In the genomic region with DNA sequence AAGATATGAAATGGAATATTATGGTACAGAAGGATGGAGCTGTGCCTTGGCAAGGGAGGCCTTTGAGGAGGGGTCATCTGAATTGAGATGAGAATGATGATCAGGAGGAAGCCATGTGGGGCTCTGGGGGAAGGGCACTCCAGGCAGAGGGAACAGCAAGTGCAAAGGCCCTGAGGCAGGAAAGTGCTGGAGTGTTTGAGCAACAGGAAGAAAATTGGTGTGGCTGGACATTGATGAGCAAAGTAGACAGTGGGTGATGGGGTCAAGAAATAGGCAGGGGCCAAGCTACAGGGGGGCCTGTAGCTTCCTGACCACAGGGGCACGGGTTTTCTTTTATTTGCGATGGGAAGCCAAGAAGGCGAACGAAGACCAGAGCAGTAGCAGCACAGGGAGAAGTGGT, we compare ENCODE assay signal across 25 cellular contexts. TPM values are rescaled to one million over a fixed set of nuclear protein-coding genes. Genes with fewer than 3 reads are reported as not detected.
DNase-seq lines count a peak whose midpoint lies in the region; ATAC-seq and TF ChIP-seq lines count a peak whose summit lies in the region.
"Had no signal": no experiment of that assay in that cellular context is flagged by ENCODE, and none has a peak within 500 bp of the region (broad histone marks: within the 10 kb centered on the region; RNA-seq: fewer than 3 reads in every experiment).

No MANE protein-coding gene starts in this region.

- H3K9me3 ChIP-seq in CD4-positive, alpha-beta memory T cell (ENCODE audit: control insufficient read depth in 1 of 2, low read length in 2 of 2), result no peaks in the 10 kb centered on the region
- H3K9me3 ChIP-seq in T-helper 17 cell (ENCODE audit: control insufficient read depth, low read length, poor library complexity, severe bottlenecking) (no peaks in the 10 kb centered on the region), endodermal cell (ENCODE audit: control insufficient read depth, low read length) (no peaks in the 10 kb centered on the region), stomach (no peaks in the 10 kb centered on the region), upper lobe of right lung (no peaks in the 10 kb centered on the region)
- H3K9me3 ChIP-seq: BLaER1, Caco-2 had no signal

- TF ChIP-seq POLR2A in stomach (IDR thresholded peaks at IDR 0.05), result no peak

- H3K36me3 Mint-ChIP-seq in CD4-positive, alpha-beta memory T cell, result no peaks in the 10 kb centered on the region
- H3K36me3 Mint-ChIP-seq in T-helper 17 cell (ENCODE audit: low read depth) (no peaks in the 10 kb centered on the region), endodermal cell (ENCODE audit: low read depth) (no peaks in the 10 kb centered on the region)

- DNase-seq in CD4-positive, alpha-beta memory T cell, result no peak
- DNase-seq in T-helper 17 cell (no peak), endodermal cell (peak; percentile 14), stomach (no peak), upper lobe of right lung (no peak)
- DNase-seq: Caco-2; CD4-positive, alpha-beta T cell; DMS 273 treated with DMSO at 0.1 percent for 48 hours; DND-41; H7; HFFc6; Kasumi-1; NCI-H1694; NCI-H2081; NCI-H2171; NCI-H345; NCI-H774; NK-92 treated with Interleukin-12 subunit alpha and Interleukin-12 subunit beta, amount 100 ng/mL, for 24 hours; SIG-M5 had no signal

- peaks cover 6 to 17% (median 9%) of the 10 kb centered on the region in 4 donors for H3K4me1 Mint-ChIP-seq in CD4-positive, alpha-beta memory T cell
- H3K4me1 Mint-ChIP-seq in T-helper 17 cell, result peaks cover 19% of the 10 kb centered on the region
- peaks cover 40% of the 10 kb centered on the region for H3K4me1 Mint-ChIP-seq in endodermal cell

- H3K27ac Mint-ChIP-seq in CD4-positive, alpha-beta memory T cell, result peak overlapping the region in 4 of 7 donors; percentile 15 to 80 (median 32)
- peak overlapping the region; percentile 5 for H3K27ac Mint-ChIP-seq in T-helper 17 cell
- H3K27ac Mint-ChIP-seq in endodermal cell, result no peak overlapping the region
- H3K27ac Mint-ChIP-seq: CD4-positive, alpha-beta T cell; HFFc6 had no signal

- H3K4me1 ChIP-seq in CD4-positive, alpha-beta memory T cell (ENCODE audit: insufficient read depth, low read length), result peaks cover 9% of the 10 kb centered on the region
- peaks cover 3% of the 10 kb centered on the region for H3K4me1 ChIP-seq in endodermal cell (ENCODE audit: control insufficient read depth, insufficient read depth, low read length)
- peaks cover 41 to 68% (median 55%) of the 10 kb centered on the region in 4 donors for H3K4me1 ChIP-seq in stomach
- peaks cover 25% of the 10 kb centered on the region for H3K4me1 ChIP-seq in upper lobe of right lung

- CTCF ChIA-PET in CD4-positive, alpha-beta memory T cell (lab: Charles Lee; ENCODE audit: partially characterized antibody), result interaction anchor here (1.1 to 2.5 kb wide), 3 partner anchors 12 to 189 kb away, joined by 3 to 6 read pairs (median 4); no protein-coding TSS in a partner anchor

- H3K4me3 Mint-ChIP-seq in CD4-positive, alpha-beta memory T cell, result no peak overlapping the region
- H3K4me3 Mint-ChIP-seq in T-helper 17 cell, result no peak overlapping the region
- no peak overlapping the region for H3K4me3 Mint-ChIP-seq in endodermal cell
- H3K4me3 Mint-ChIP-seq: CD4-positive, alpha-beta T cell; HFFc6 had no signal

- no peaks in the 10 kb centered on the region for H3K9me3 Mint-ChIP-seq in CD4-positive, alpha-beta memory T cell
- H3K9me3 Mint-ChIP-seq in endodermal cell, result no peaks in the 10 kb centered on the region
- H3K9me3 Mint-ChIP-seq: CD4-positive, alpha-beta T cell; HFFc6 had no signal

- H3K36me3 ChIP-seq in CD4-positive, alpha-beta memory T cell (ENCODE audit: insufficient read depth, low read length), result no peaks in the 10 kb centered on the region
- H3K36me3 ChIP-seq in endodermal cell (ENCODE audit: control insufficient read depth, insufficient read depth, low read length) (no peaks in the 10 kb centered on the region), stomach (no peaks in the 10 kb centered on the region), upper lobe of right lung (no peaks in the 10 kb centered on the region)
- H3K36me3 ChIP-seq: BLaER1 had no signal

- TF ChIP-seq EP300 in stomach (IDR thresholded peaks at IDR 0.05), result no peak

- H3K4me3 ChIP-seq in CD4-positive, alpha-beta memory T cell (ENCODE audit: low read length in 2 of 2), result no peak overlapping the region
- H3K4me3 ChIP-seq in endodermal cell (ENCODE audit: low read length), result no peak overlapping the region
- H3K4me3 ChIP-seq in stomach, result no peak overlapping the region
- no peak overlapping the region for H3K4me3 ChIP-seq in upper lobe of right lung
- H3K4me3 ChIP-seq: BLaER1, GM12878 had no signal

- H3K27me3 Mint-ChIP-seq in CD4-positive, alpha-beta memory T cell, result no peaks in the 10 kb centered on the region
- H3K27me3 Mint-ChIP-seq in T-helper 17 cell (no peaks in the 10 kb centered on the region), endodermal cell (ENCODE audit: insufficient read depth) (no peaks in the 10 kb centered on the region)
- H3K27me3 Mint-ChIP-seq: CD4-positive, alpha-beta T cell had no signal

- POLR2A ChIA-PET in CD4-positive, alpha-beta memory T cell (lab: Charles Lee; ENCODE audit: partially characterized antibody), result interaction anchor here (1.1 kb wide), 1 partner anchor 41 kb away, joined by 3 read pairs; no protein-coding TSS in a partner anchor

- ATAC-seq in T-helper 17 cell, result no peak
- ATAC-seq in HG03039 (IDR thresholded peaks at IDR 0.05; ENCODE audit: unreplicated experiment), result no peak
- no peak for ATAC-seq in upper lobe of right lung
- no peak for ATAC-seq in HG03432 (IDR thresholded peaks at IDR 0.05; ENCODE audit: unreplicated experiment)
- ATAC-seq: GM12878, Panc1 had no signal

- intact Hi-C loops in CD4-positive, alpha-beta memory T cell (cut with micrococcal nuclease), result no loop called here
- intact Hi-C loops in stomach (cut with DNase I; ENCODE audit: low total_unique reads) (no loop called here), upper lobe of right lung (cut with DNase I) (no loop called here)

- 93 to 100% methylated on average over 4 of the region's 4 CpGs for WGBS in endodermal cell (ENCODE audit: insufficient coverage in 1 of 2, insufficient read length in 1 of 2), 2 experiments
- 90 to 93% (median 92%) methylated on average over 4 of the region's 4 CpGs for WGBS in stomach, 5 donors

- TF ChIP-seq CTCF in endodermal cell (conservative IDR thresholded peaks at IDR 0.05), result no peak
- no peak for TF ChIP-seq CTCF in stomach (IDR thresholded peaks at IDR 0.05)
- no peak for TF ChIP-seq CTCF in upper lobe of right lung (IDR thresholded peaks at IDR 0.05)

- no peak overlapping the region for H3K9ac ChIP-seq in endodermal cell (ENCODE audit: extremely low read depth, low read length, poor library complexity, severe bottlenecking)

- H3K27me3 ChIP-seq in CD4-positive, alpha-beta memory T cell (ENCODE audit: insufficient read depth, low read length), result no peaks in the 10 kb centered on the region
- no peaks in the 10 kb centered on the region for H3K27me3 ChIP-seq in endodermal cell (ENCODE audit: control insufficient read depth, insufficient read depth, low read length, poor library complexity, severe bottlenecking)
- H3K27me3 ChIP-seq in stomach, result no peaks in the 10 kb centered on the region
- H3K27me3 ChIP-seq in upper lobe of right lung, result no peaks in the 10 kb centered on the region
- H3K27me3 ChIP-seq: BLaER1 had no signal

- H3K27ac ChIP-seq in CD4-positive, alpha-beta memory T cell (ENCODE audit: low read depth, low read length), result no peak overlapping the region
- H3K27ac ChIP-seq in endodermal cell (ENCODE audit: low read depth, low read length), result no peak overlapping the region
- H3K27ac ChIP-seq in stomach, result peak overlapping the region in 4 of 5 donors; percentile 76 to 91 (median 86)
- H3K27ac ChIP-seq in upper lobe of right lung, result no peak overlapping the region

RNA-seq across cellular contexts. Expression of a gene that starts 3.3 kb away (rescaled TPM):
- not detected for total RNA-seq in CD4-positive, alpha-beta memory T cell
- polyA plus RNA-seq in CD4-positive, alpha-beta memory T cell, result not detected
- total RNA-seq in T-helper 17 cell (10 to 100 TPM in 1 of 2 donors, 1 to 10 TPM in 1; 3.8 to 68.5 TPM), endodermal cell (not detected), stomach (not detected), upper lobe of right lung (1.2 TPM)
- not detected for polyA plus RNA-seq in endodermal cell (2013, experiment 1 of 2)
- polyA plus RNA-seq in endodermal cell (2013, experiment 2 of 2), result not detected
- polyA plus RNA-seq in stomach, result not detected
- total RNA-seq: Caco-2; CD4-positive, alpha-beta T cell; GM12878; H7; HFFc6; MCF 10A had no signal

RNA-seq across cellular contexts. Expression of a gene that starts 56.1 kb away (rescaled TPM):
- total RNA-seq in CD4-positive, alpha-beta memory T cell, result not detected
- polyA plus RNA-seq in CD4-positive, alpha-beta memory T cell, result not detected
- under 1 TPM in 1 of 2 donors, not detected in 1; 0.12 TPM for total RNA-seq in T-helper 17 cell
- total RNA-seq in endodermal cell, result under 1 TPM; 0.31 to 0.93 TPM
- 26.5 TPM for polyA plus RNA-seq in endodermal cell (2013, experiment 1 of 2)
- 23.8 TPM for polyA plus RNA-seq in endodermal cell (2013, experiment 2 of 2)
- total RNA-seq in stomach, result 10 to 100 TPM in 3 of 5 donors, 1 to 10 TPM in 2; 1.0 to 13.9 (median 10.3) TPM
- polyA plus RNA-seq in stomach, result 10 to 100 TPM in 1 of 3 donors, 1 to 10 TPM in 2; 3.4 to 10.7 (median 8.2) TPM
- 17.2 TPM for total RNA-seq in upper lobe of right lung
- total RNA-seq: GM12878, HFFc6, MCF 10A had no signal
- polyA plus RNA-seq: GM12878 had no signal

Comparison
In these comparisons a context has a peak if more than half of its experiments do, and no peak if none do; other contexts are left out.
1. H3K27ac ChIP-seq: peak in stomach (4 of 5); none in CD4-positive, alpha-beta memory T cell (single experiment), endodermal cell (single experiment) and upper lobe of right lung (single experiment).